ENCODE assay signal across 14 cellular contexts in the genomic region with DNA sequence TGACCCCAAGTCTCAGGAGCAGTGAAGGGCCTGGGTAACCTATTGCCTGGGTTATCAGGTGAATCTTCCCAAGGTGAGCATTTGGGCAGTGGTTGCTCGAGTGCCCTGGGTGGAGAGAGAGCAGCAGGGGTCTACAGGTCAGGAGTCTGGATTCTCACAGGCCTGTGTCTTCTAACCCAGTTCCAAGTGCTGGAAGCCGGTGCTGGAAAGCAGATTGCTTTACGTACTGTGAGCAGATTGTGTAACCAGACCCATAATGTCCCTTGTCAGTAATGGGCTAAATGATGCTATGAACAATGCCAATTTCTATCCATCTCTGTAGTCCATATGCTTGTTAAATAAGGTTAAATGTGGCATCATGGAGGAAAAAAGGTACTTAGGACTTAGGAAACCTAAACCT.
A peak's percentile ranks its signal among the peaks of the same experiment; 100 is the strongest.
DNase-seq lines count a peak whose midpoint lies in the region; ATAC-seq and TF ChIP-seq lines count a peak whose summit lies in the region.
"Had no signal": no experiment of that assay in that cellular context is flagged by ENCODE, and none has a peak within 500 bp of the region (broad histone marks: within the 10 kb centered on the region; RNA-seq: fewer than 3 reads in every experiment).

No MANE protein-coding gene starts in this region.

- no peaks in the 10 kb centered on the region for H3K36me3 ChIP-seq in OCI-LY3 (replicated peaks; ENCODE audit: low read depth, low read length)

- peaks cover 37% of the 10 kb centered on the region for H3K4me1 Mint-ChIP-seq in activated CD4-positive, alpha-beta T cell treated with anti-CD3 and anti-CD28 coated beads for 36 hours

- peaks cover 3% of the 10 kb centered on the region for H3K9me3 Mint-ChIP-seq in activated CD4-positive, alpha-beta T cell treated with anti-CD3 and anti-CD28 coated beads for 36 hours (ENCODE audit: low read depth)

- CTCF ChIA-PET in activated CD4-positive, alpha-beta T cell treated with anti-CD3 and anti-CD28 coated beads for 36 hours (lab: Charles Lee), result interaction anchor here (1.3 to 1.7 kb wide), 2 partner anchors 27 to 670 kb away, joined by 3 to 8 read pairs; no protein-coding TSS in a partner anchor

- peaks cover 55% of the 10 kb centered on the region for H3K4me1 ChIP-seq in OCI-LY3 (ENCODE audit: low read length)

- H3K27me3 ChIP-seq in OCI-LY3 (ENCODE audit: low read depth, low read length), result no peaks in the 10 kb centered on the region

- intact Hi-C loops in activated CD4-positive, alpha-beta T cell treated with anti-CD3 and anti-CD28 coated beads for 36 hours (cut with DNase I, micrococcal nuclease), result loop anchor here in 1 of 2 experiments (10.0 kb wide), 3 partner anchors 137 to 547 kb away; no protein-coding TSS in a partner anchor

- H4K20me1 ChIP-seq in OCI-LY3 (ENCODE audit: insufficient read depth, low read length), result no peaks in the 10 kb centered on the region

- peak overlapping the region; percentile 26 for H3K27ac Mint-ChIP-seq in activated CD4-positive, alpha-beta T cell treated with anti-CD3 and anti-CD28 coated beads for 36 hours

- TF ChIP-seq CTCF in OCI-LY3 (IDR thresholded peaks at IDR 0.05; ENCODE audit: low read depth, low read length), result no peak

- peaks cover 3% of the 10 kb centered on the region for H3K36me3 Mint-ChIP-seq in activated CD4-positive, alpha-beta T cell treated with anti-CD3 and anti-CD28 coated beads for 36 hours (ENCODE audit: low read depth)

- no peak for DNase-seq in activated CD4-positive, alpha-beta T cell treated with anti-CD3 and anti-CD28 coated beads for 36 hours
- no peak for DNase-seq in activated CD4-positive, alpha-beta T cell treated with anti-CD3 and anti-CD28 coated beads for 48 hours
- peak; percentile 95 for DNase-seq in G401 (ENCODE audit: low spot score)
- peak; percentile 23 to 85 for DNase-seq in cerebellar nuclear complex (lab: John Stamatoyannopoulos, UW)
- no peak for DNase-seq in NCI-H1417 (lab: John Stamatoyannopoulos, UW)
- DNase-seq in HuH-7.5 (ENCODE audit: low spot score), result no peak
- DNase-seq: NCI-H2081 treated with DMSO at 0.1 percent for 48 hours, NCI-H2227 treated with DMSO at 0.1 percent for 48 hours, NCI-H524 treated with DMSO at 0.1 percent for 48 hours had no signal

- H3K27me3 Mint-ChIP-seq in activated CD4-positive, alpha-beta T cell treated with anti-CD3 and anti-CD28 coated beads for 36 hours, result no peaks in the 10 kb centered on the region

- in situ Hi-C loops in G401 (cut with HindIII; ENCODE audit: low sequenced_read_pairs), result no loop called here

- no peak for ATAC-seq in activated CD4-positive, alpha-beta T cell treated with anti-CD3 and anti-CD28 coated beads for 36 hours
- no peak for ATAC-seq in GM19328 (IDR thresholded peaks at IDR 0.05; ENCODE audit: unreplicated experiment)
- ATAC-seq: HCT116, PC-3 had no signal

- POLR2A ChIA-PET in activated CD4-positive, alpha-beta T cell treated with anti-CD3 and anti-CD28 coated beads for 36 hours (lab: Charles Lee), result no interaction called here

- H3K4me2 ChIP-seq in OCI-LY3 (ENCODE audit: low read length), result peak overlapping the region; percentile 71

- H3K27ac ChIP-seq in OCI-LY3 (ENCODE audit: low read length), result peak overlapping the region; percentile 61
- H3K27ac ChIP-seq: HL-60 had no signal

- no peak overlapping the region for H2AFZ ChIP-seq in OCI-LY3 (ENCODE audit: low read depth, low read length)

- H3K4me3 Mint-ChIP-seq in activated CD4-positive, alpha-beta T cell treated with anti-CD3 and anti-CD28 coated beads for 36 hours, result no peak overlapping the region

- H3K4me3 ChIP-seq in OCI-LY3 (ENCODE audit: low read length), result no peak overlapping the region

- H3K79me2 ChIP-seq in OCI-LY3 (ENCODE audit: low read length), result no peaks in the 10 kb centered on the region

- H3K9me3 ChIP-seq in OCI-LY3 (ENCODE audit: insufficient read depth, low read length), result no peaks in the 10 kb centered on the region

- no peak overlapping the region for H3K9ac ChIP-seq in OCI-LY3 (ENCODE audit: low read length)

Comparison
In these comparisons a context has a peak if more than half of its experiments do, and no peak if none do; other contexts are left out.
1. DNase-seq: peak in G401 (single experiment) and cerebellar nuclear complex (2 of 2); none in activated CD4-positive, alpha-beta T cell treated with anti-CD3 and anti-CD28 coated beads for 36 hours (single experiment), activated CD4-positive, alpha-beta T cell treated with anti-CD3 and anti-CD28 coated beads for 48 hours (single experiment), NCI-H1417 (0 of 3) and HuH-7.5 (single experiment).